Comparison of ENCODE assay signal across 9 cellular contexts in genomic region chr7:125061776-125062397, GRCh38.
DNase-seq lines count a peak whose midpoint lies in the region; ATAC-seq and TF ChIP-seq lines count a peak whose summit lies in the region.
"Had no signal": no experiment of that assay in that cellular context is flagged by ENCODE, and none has a peak within 500 bp of the region (broad histone marks: within the 10 kb centered on the region; RNA-seq: fewer than 3 reads in every experiment).

No MANE protein-coding gene starts in this region.

- peak; percentile 96 for ATAC-seq in HG03469 (IDR thresholded peaks at IDR 0.05; ENCODE audit: unreplicated experiment)
- ATAC-seq in sciatic nerve, result no peak

- no peak for TF ChIP-seq CTCF in GM20000 (IDR thresholded peaks at IDR 0.05; ENCODE audit: extremely low read depth, missing control alignments)

- intact Hi-C loops in sciatic nerve (cut with DNase I), result no loop called here

- in situ Hi-C loops in Caki2 (cut with HindIII; ENCODE audit: low pct_unique_long_range_greater_than_20kb, low sequenced_read_pairs), result no loop called here

- DNase-seq in Caki2 (ENCODE audit: low read depth) (peak; percentile 70), GM20000 (ENCODE audit: low spot score) (peak; percentile 4), amniotic epithelial cell (ENCODE audit: low read depth) (peak; percentile 70), pons (ENCODE audit: low spot score) (peak; percentile 46), sciatic nerve (ENCODE audit: low spot score) (no peak), DMS153 (lab: John Stamatoyannopoulos, UW) (no peak), UCSD-AML1 (lab: John Stamatoyannopoulos, UW; ENCODE audit: unreplicated experiment) (no peak)
- DNase-seq: activated T-cell treated with anti-CD3 and anti-CD28 coated beads, Interleukin-2, amount 50 U/mL, for 4 hours had no signal

Comparison
In these comparisons a context has a peak if more than half of its experiments do, and no peak if none do; other contexts are left out.
1. DNase-seq: peak in Caki2 (single experiment), GM20000 (single experiment), amniotic epithelial cell (single experiment) and pons (single experiment); none in sciatic nerve (single experiment), DMS153 (single experiment) and UCSD-AML1 (single experiment).